In genomic region chr18:59325965-59326364, GRCh38 we compare ENCODE assay signal across 1 cellular context.
A peak's percentile ranks its signal among the peaks of the same experiment; 100 is the strongest.
TF ChIP-seq lines count a peak whose summit lies in the region.

No MANE protein-coding gene starts in this region.

TF ChIP-seq in H1, 55 proteins besides CTCF, POLR2A, EP300 and RAD21:
- TF ChIP-seq POLR2AphosphoS5 (IDR thresholded peaks at IDR 0.05; ENCODE audit: low read depth, low read length) (peak; percentile 61; the same call in 1 of the 2 replicates), TAF7 (optimal IDR thresholded peaks at IDR 0.05; ENCODE audit: borderline replicate concordance, low read depth, low read length) (no peak)
